ENCODE assay signal across 13 cellular contexts in genomic region chr17:1095853-1096675, GRCh38.
A peak's percentile ranks its signal among the peaks of the same experiment; 100 is the strongest.
DNase-seq lines count a peak whose midpoint lies in the region; TF ChIP-seq lines count a peak whose summit lies in the region.
"Had no signal": no experiment of that assay in that cellular context is flagged by ENCODE, and none has a peak within 500 bp of the region (broad histone marks: within the 10 kb centered on the region; RNA-seq: fewer than 3 reads in every experiment).

No MANE protein-coding gene starts in this region.

- TF ChIP-seq CTCF in C4-2B (conservative IDR thresholded peaks at IDR 0.05) (no peak), neural progenitor cell (IDR thresholded peaks at IDR 0.05) (no peak), tibial nerve (IDR thresholded peaks at IDR 0.05) (no peak)

- no peaks in the 10 kb centered on the region for H3F3A ChIP-seq in neural progenitor cell (ENCODE audit: low read depth)

- H3K79me2 ChIP-seq in neural progenitor cell (ENCODE audit: low read depth): no peaks in the 10 kb centered on the region

- in situ Hi-C loops in KBM-7 (cut with MboI; ENCODE audit: low pct_unique_long_range_greater_than_20kb, low sequenced_read_pairs): no loop called here

- no peak for TF ChIP-seq POLR2A in tibial nerve (IDR thresholded peaks at IDR 0.05)

- peak overlapping the region; percentile 55 for H3K27ac ChIP-seq in C4-2B
- peak overlapping the region; percentile 4 for H3K27ac ChIP-seq in duodenal mucosa (ENCODE audit: low read depth, low read length)
- H3K27ac ChIP-seq in neural progenitor cell: no peak overlapping the region
- peak overlapping the region in 2 of 4 donors; percentile 50 to 59 for H3K27ac ChIP-seq in tibial nerve

- H3K27ac Mint-ChIP-seq in neural progenitor cell: peak overlapping the region; percentile 54

- no peaks in the 10 kb centered on the region for H3K9me3 ChIP-seq in duodenal mucosa (ENCODE audit: control insufficient read depth in 1 of 2, low read length in 2 of 2)
- no peaks in the 10 kb centered on the region for H3K9me3 ChIP-seq in neural progenitor cell (ENCODE audit: low read depth)
- no peaks in the 10 kb centered on the region for H3K9me3 ChIP-seq in tibial nerve
- H3K9me3 ChIP-seq: HAP-1 had no signal

- peaks cover 3% of the 10 kb centered on the region for H3K27me3 Mint-ChIP-seq in neural progenitor cell (ENCODE audit: insufficient read depth, low read depth)

- H3K27me3 ChIP-seq in duodenal mucosa (ENCODE audit: control insufficient read depth in 1 of 2, insufficient read depth in 2 of 2, low read length in 2 of 2) (no peaks in the 10 kb centered on the region), neural progenitor cell (no peaks in the 10 kb centered on the region), tibial nerve (no peaks in the 10 kb centered on the region)

- no peak overlapping the region for H3K4me3 ChIP-seq in duodenal mucosa (ENCODE audit: low read depth in 1 of 2, low read length in 2 of 2)
- no peak overlapping the region for H3K4me3 ChIP-seq in neural progenitor cell
- no peak overlapping the region for H3K4me3 ChIP-seq in tibial nerve
- H3K4me3 ChIP-seq: HAP-1, K562 had no signal

- no peak overlapping the region for H3K4me3 Mint-ChIP-seq in neural progenitor cell

- peak; percentile 47 for DNase-seq in KBM-7
- DNase-seq in neural progenitor cell (ENCODE audit: low spot score): no peak
- no peak for DNase-seq in NCI-H2029 treated with DMSO at 0.1 percent for 48 hours (lab: John Stamatoyannopoulos, UW)
- no peak for DNase-seq in NCI-H774 (lab: John Stamatoyannopoulos, UW)
- DNase-seq in NCI-H2107 treated with DMSO at 0.1 percent for 48 hours (lab: John Stamatoyannopoulos, UW; ENCODE audit: unreplicated experiment): no peak
- no peak for DNase-seq in tibial nerve (ENCODE audit: low spot score in 2 of 2)
- DNase-seq: activated gamma-delta T cell; NCI-H226; stimulated activated CD4-positive, alpha-beta T cell treated with anti-CD3 and anti-CD28 coated beads, Interleukin-2, amount 100 ng/mL, for 24 hours had no signal

- H3K4me1 Mint-ChIP-seq in neural progenitor cell: peaks cover 6% of the 10 kb centered on the region

- H3K36me3 ChIP-seq in duodenal mucosa (ENCODE audit: control insufficient read depth in 1 of 2, insufficient read depth in 2 of 2, low read length in 2 of 2): peaks cover 30 to 73% of the 10 kb centered on the region in 2 donors
- H3K36me3 ChIP-seq in neural progenitor cell: no peaks in the 10 kb centered on the region
- peaks cover 0 to 55% (median 0%) of the 10 kb centered on the region in 3 donors for H3K36me3 ChIP-seq in tibial nerve
- H3K36me3 ChIP-seq: HAP-1 had no signal

- no peak overlapping the region for H2AFZ ChIP-seq in neural progenitor cell (replicated peaks)

- peaks cover 25% of the 10 kb centered on the region for H3K36me3 Mint-ChIP-seq in neural progenitor cell

- TF ChIP-seq EP300 in tibial nerve (IDR thresholded peaks at IDR 0.05): no peak

- H3K9ac ChIP-seq in duodenal mucosa (ENCODE audit: low read depth in 1 of 2, low read length in 2 of 2): no peak overlapping the region
- no peak overlapping the region for H3K9ac ChIP-seq in neural progenitor cell

- H3K4me2 ChIP-seq in neural progenitor cell: no peak overlapping the region

- peaks cover 7% of the 10 kb centered on the region for H4K20me1 ChIP-seq in neural progenitor cell (ENCODE audit: low read depth)

- 66 to 67% methylated on average over 17 of the region's 17 CpGs for WGBS in tibial nerve, 2 donors

- H3K9me3 Mint-ChIP-seq in neural progenitor cell: no peaks in the 10 kb centered on the region

- peaks cover 9 to 14% of the 10 kb centered on the region in 2 donors for H3K4me1 ChIP-seq in duodenal mucosa (ENCODE audit: control insufficient read depth in 1 of 2, insufficient read depth in 2 of 2, low read length in 2 of 2)
- H3K4me1 ChIP-seq in neural progenitor cell: peaks cover 3% of the 10 kb centered on the region
- H3K4me1 ChIP-seq in tibial nerve: peaks cover 0 to 13% (median 0%) of the 10 kb centered on the region in 4 donors
- H3K4me1 ChIP-seq: HAP-1 had no signal
